In the genomic region with DNA sequence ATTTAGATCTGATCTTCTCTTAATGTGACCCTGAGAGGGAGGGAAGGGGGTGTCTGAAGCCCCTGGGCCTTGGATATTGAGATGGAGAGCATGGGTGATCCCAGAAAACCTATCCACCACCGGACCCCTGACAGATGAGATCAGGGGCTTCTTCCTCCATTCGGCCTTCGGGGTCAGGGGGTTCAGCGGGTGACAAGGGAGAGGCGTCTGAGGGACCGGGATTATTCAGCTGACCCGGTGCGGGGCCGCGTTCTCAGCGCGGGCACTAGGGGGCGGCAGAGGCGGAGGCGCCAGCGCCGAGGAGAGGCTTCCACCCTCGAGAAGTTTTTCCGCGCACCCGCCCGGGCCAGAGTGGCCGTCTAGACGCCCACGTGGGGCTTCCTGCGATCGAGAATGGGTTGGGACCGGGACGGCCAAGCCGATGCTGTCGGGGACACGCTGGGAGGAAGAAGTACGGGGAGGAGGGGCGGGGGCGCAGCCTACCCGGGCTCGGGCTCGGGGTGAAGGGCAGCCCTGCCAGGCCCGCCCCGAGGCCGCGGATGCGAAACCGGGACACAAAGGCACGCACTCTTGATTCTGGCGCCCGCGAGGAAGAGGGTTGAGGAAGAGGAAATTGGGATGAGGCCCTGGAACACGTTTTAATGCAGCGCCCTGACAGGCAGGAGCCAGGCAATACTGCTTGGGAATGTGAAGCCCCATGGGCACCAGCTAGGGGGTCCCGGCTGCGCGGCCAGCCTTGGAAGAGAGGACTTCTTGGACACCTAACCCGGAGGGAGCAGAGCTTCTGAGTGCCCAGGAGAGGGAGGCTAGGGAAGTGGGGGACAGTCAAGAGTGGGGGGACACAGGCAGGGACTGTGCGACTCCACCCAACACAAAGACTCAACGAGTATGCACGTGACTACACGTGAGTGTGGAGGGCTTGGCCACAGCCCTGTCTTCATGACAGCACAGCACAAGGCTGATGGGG, we compare ENCODE assay signal across 8 cellular contexts. TPM values are rescaled to one million over a fixed set of nuclear protein-coding genes. Genes with fewer than 3 reads are reported as not detected.
A peak's percentile ranks its signal among the peaks of the same experiment; 100 is the strongest.
DNase-seq lines count a peak whose midpoint lies in the region; ATAC-seq, FAIRE-seq and TF ChIP-seq lines count a peak whose summit lies in the region.

No MANE protein-coding gene starts in this region.

- H4K20me1 ChIP-seq in HepG2 (ENCODE audit: insufficient read depth, low read length) = no peaks in the 10 kb centered on the region

- peak overlapping the region; percentile 49 to 74 (median 56) for H3K4me3 ChIP-seq in HepG2 (replicated peaks in 1 of 3; ENCODE audit: insufficient read depth in 1 of 3, low read depth in 2 of 3, low read length in 3 of 3)

- H3K36me3 Mint-ChIP-seq in activated CD4-positive, alpha-beta T cell treated with anti-CD3 and anti-CD28 coated beads, Interleukin-2, amount 10 ng/mL, durations not matched to agents 7 days and 5 days (ENCODE audit: low read depth) = no peaks in the 10 kb centered on the region

- H3K9me3 ChIP-seq in HepG2 (ENCODE audit: low read length) = no peaks in the 10 kb centered on the region

- DNase-seq in COLO829 (ENCODE audit: low spot score) = peak; percentile 81
- peak; percentile 68 for DNase-seq in GOT3 (lab: John Stamatoyannopoulos, UW)
- DNase-seq in NCI-H226 = peak; percentile 57
- peak; percentile 82 for DNase-seq in activated CD4-positive, alpha-beta T cell treated with anti-CD3 and anti-CD28 coated beads, Interleukin-2, amount 10 ng/mL, durations not matched to agents 7 days and 5 days
- DNase-seq in dedifferentiated amniotic fluid mesenchymal stem cell (ENCODE audit: extremely low spot score) = peak; percentile 65
- peak; percentile 23 for DNase-seq in HepG2 (ENCODE audit: low spot score)
- peak; percentile 87 to 90 for DNase-seq in stimulated activated CD4-positive, alpha-beta T cell treated with anti-CD3 and anti-CD28 coated beads, Interleukin-2, amount 100 ng/mL, for 24 hours

- H3K4me3 Mint-ChIP-seq in activated CD4-positive, alpha-beta T cell treated with anti-CD3 and anti-CD28 coated beads, Interleukin-2, amount 10 ng/mL, durations not matched to agents 7 days and 5 days = peak overlapping the region; percentile 77

- peak; percentile 84 for ATAC-seq in HepG2
- ATAC-seq in GM21529 (IDR thresholded peaks at IDR 0.05; ENCODE audit: unreplicated experiment) = no peak

- H3K9me3 Mint-ChIP-seq in activated CD4-positive, alpha-beta T cell treated with anti-CD3 and anti-CD28 coated beads, Interleukin-2, amount 10 ng/mL, durations not matched to agents 7 days and 5 days = no peaks in the 10 kb centered on the region

- CTCF ChIA-PET in activated CD4-positive, alpha-beta T cell treated with anti-CD3 and anti-CD28 coated beads, Interleukin-2, amount 10 ng/mL, durations not matched to agents 7 days and 5 days (lab: Charles Lee) = interaction anchor here (0.6 to 2.6 kb wide), 9 partner anchors 11 to 162 kb away, joined by 3 to 14 read pairs (median 3); a partner anchor contains a TSS
- CTCF ChIA-PET in HepG2 (lab: Yijun Ruan, JAX; ENCODE audit: low intra/inter-chr PET ratio, low total read pairs) = interaction anchor here (1.7 to 2.5 kb wide), 3 partner anchors 11 to 87 kb away, joined by 11 to 16 read pairs (median 11); no protein-coding TSS in a partner anchor

- H3K9ac ChIP-seq in HepG2 (ENCODE audit: insufficient read depth, low read depth, low read length) = peak overlapping the region; percentile 29; the same call in 1 of the 2 replicates

- POLR2A ChIA-PET in activated CD4-positive, alpha-beta T cell treated with anti-CD3 and anti-CD28 coated beads, Interleukin-2, amount 10 ng/mL, durations not matched to agents 7 days and 5 days (lab: Charles Lee) = no interaction called here
- POLR2A ChIA-PET in HepG2 (lab: Yijun Ruan, JAX) = interaction anchor here (0.6 to 3.7 kb wide), 4 partner anchors 12 to 190 kb away, joined by 3 to 23 read pairs (median 3); no protein-coding TSS in a partner anchor

- H3K36me3 ChIP-seq in HepG2 (replicated peaks in 1 of 2; ENCODE audit: control insufficient read depth in 1 of 2, insufficient read depth in 2 of 2, low read length in 2 of 2) = no peaks in the 10 kb centered on the region

- TF ChIP-seq EP300 in HepG2 (IDR thresholded peaks at IDR 0.05; ENCODE audit: low read depth in 2 of 2, low read length in 2 of 2) = no peak
- TF ChIP-seq EP300 in HepG2 (CRISPR knock-in tag; IDR thresholded peaks at IDR 0.05; ENCODE audit: borderline replicate concordance) = no peak

- H2AFZ ChIP-seq in HepG2 (ENCODE audit: low read length) = no peak overlapping the region

- H3K4me1 Mint-ChIP-seq in activated CD4-positive, alpha-beta T cell treated with anti-CD3 and anti-CD28 coated beads, Interleukin-2, amount 10 ng/mL, durations not matched to agents 7 days and 5 days = peaks cover 19% of the 10 kb centered on the region

- H3K27ac ChIP-seq in HepG2 (ENCODE audit: extremely low read length, insufficient read depth, low read length) = no peak overlapping the region

- peak overlapping the region; percentile 76 for H3K4me2 ChIP-seq in HepG2 (ENCODE audit: low read depth, low read length)

- in situ Hi-C loops in HepG2 (cut with HindIII; ENCODE audit: extremely low pct_ligation_motif_present, low pct_unique_long_range_greater_than_20kb) = loop anchor here (5.0 to 10.0 kb wide), 2 partner anchors 86 to 147 kb away; no protein-coding TSS in a partner anchor

- no peak for TF ChIP-seq POLR2A in HepG2 (IDR thresholded peaks at IDR 0.05; ENCODE audit: insufficient read depth in 1 of 2, low read depth in 2 of 2, low read length in 2 of 2)

- H3K4me1 ChIP-seq in HepG2 (ENCODE audit: insufficient read depth, low read length) = peaks cover 54% of the 10 kb centered on the region

- TF ChIP-seq CTCF in HepG2 (CRISPR knock-in tag; IDR thresholded peaks at IDR 0.05) = peak; percentile 96

- WGBS in HepG2 (ENCODE audit: low lambda C conversion rate) = 17% methylated on average over 29 of the region's 58 CpGs

- H3K27me3 ChIP-seq in HepG2 (ENCODE audit: control insufficient read depth in 1 of 2, insufficient read depth in 2 of 2, low read length in 2 of 2) = peaks cover 6 to 20% of the 10 kb centered on the region in 2 experiments; a peak in 4 of 5 replicates

- TF ChIP-seq RAD21 in HepG2 (CRISPR knock-in tag; IDR thresholded peaks at IDR 0.05) = peak; percentile 83

- peak overlapping the region; percentile 87 for H3K27ac Mint-ChIP-seq in activated CD4-positive, alpha-beta T cell treated with anti-CD3 and anti-CD28 coated beads, Interleukin-2, amount 10 ng/mL, durations not matched to agents 7 days and 5 days

- BruUV-seq in HepG2 (replicated peaks; lab: Mats Ljungman, UMichigan) = no TSS peak

- FAIRE-seq in HepG2 (lab: Jason Lieb, UNC) = no peak

- intact Hi-C loops in HepG2 (cut with micrococcal nuclease; ENCODE audit: unreplicated experiment) = loop anchor here (1.0 to 2.0 kb wide), 2 partner anchors 36 to 87 kb away; no protein-coding TSS in a partner anchor

- H3K79me2 ChIP-seq in HepG2 (ENCODE audit: insufficient read depth, low read length) = no peaks in the 10 kb centered on the region

- H3K27me3 Mint-ChIP-seq in activated CD4-positive, alpha-beta T cell treated with anti-CD3 and anti-CD28 coated beads, Interleukin-2, amount 10 ng/mL, durations not matched to agents 7 days and 5 days = peaks cover 3% of the 10 kb centered on the region

RNA-seq across cellular contexts. Expression of a gene that starts 30.6 kb away (rescaled TPM):
- total RNA-seq in activated CD4-positive, alpha-beta T cell treated with anti-CD3 and anti-CD28 coated beads, Interleukin-2, amount 10 ng/mL, durations not matched to agents 7 days and 5 days = 1 to 10 TPM; 1.3 to 1.4 TPM
- 0.29 and 0.55 TPM in 2 replicates for total RNA-seq in HepG2 (2016; rRNA removed; fragmentation: Illumina TruSeq; extraction: Trizol)
- 0.10 TPM in 1 of 2 replicates, not detected in the other for total RNA-seq in HepG2 (2016; cell fraction: cytosol; rRNA removed; fragmentation: Illumina TruSeq; extraction: Trizol; ENCODE audit: low read depth)
- total RNA-seq in HepG2 (2016; cell fraction: insoluble cytoplasmic fraction; rRNA removed; fragmentation: Illumina TruSeq; extraction: Trizol) = 0.12 and 0.67 TPM in 2 replicates
- total RNA-seq in HepG2 (2016; cell fraction: membrane; rRNA removed; fragmentation: Illumina TruSeq; extraction: Trizol) = 0.45 TPM in 1 of 2 replicates, not detected in the other
- 1.0 and 1.1 TPM in 2 replicates for total RNA-seq in HepG2 (2016; cell fraction: nucleus; rRNA removed; fragmentation: Illumina TruSeq; extraction: Trizol)
- polyA plus RNA-seq in HepG2 (2011; rRNA removed) = 0.55 and 0.73 TPM in 2 replicates
- polyA plus RNA-seq in HepG2 (2011; cell fraction: cytosol; rRNA removed) = 0.13 and 0.18 TPM in 2 replicates
- 5.9 and 6.2 TPM in 2 replicates for polyA plus RNA-seq in HepG2 (2011; cell fraction: nucleus; rRNA removed)
- 0.97 and 1.9 TPM in 2 replicates for polyA plus RNA-seq in HepG2 (2012)
- polyA plus RNA-seq in HepG2 (2016; cell fraction: cytosol; fragmentation: Illumina TruSeq; extraction: Trizol; ENCODE audit: low read depth) = 0.21 and 0.24 TPM in 2 replicates
- 0.15 and 0.42 TPM in 2 replicates for polyA plus RNA-seq in HepG2 (2016; cell fraction: insoluble cytoplasmic fraction; fragmentation: Illumina TruSeq; extraction: Trizol; ENCODE audit: low read depth)
- 0.21 TPM in 2 replicates for polyA plus RNA-seq in HepG2 (2016; cell fraction: membrane; fragmentation: Illumina TruSeq; extraction: Trizol; ENCODE audit: low read depth)
- polyA plus RNA-seq in HepG2 (2016; cell fraction: nucleus; fragmentation: Illumina TruSeq; extraction: Trizol; ENCODE audit: insufficient read depth, low read depth) = 3.7 and 4.5 TPM in 2 replicates
- polyA minus RNA-seq in HepG2 (2011; rRNA and poly(A)+ RNA removed; ENCODE audit: low replicate concordance) = 0.20 and 1.1 TPM in 2 replicates
- polyA minus RNA-seq in HepG2 (2011; cell fraction: cytosol; rRNA and poly(A)+ RNA removed) = 0.44 TPM in 1 of 2 replicates, not detected in the other
- polyA minus RNA-seq in HepG2 (2011; cell fraction: nucleus; rRNA and poly(A)+ RNA removed) = 0.52 and 0.75 TPM in 2 replicates

RNA-seq across cellular contexts. Expression of a gene that starts 38.8 kb away (rescaled TPM):
- 10 to 100 TPM; 45.0 to 46.2 TPM for total RNA-seq in activated CD4-positive, alpha-beta T cell treated with anti-CD3 and anti-CD28 coated beads, Interleukin-2, amount 10 ng/mL, durations not matched to agents 7 days and 5 days
- 21.2 and 26.7 TPM in 2 replicates for total RNA-seq in HepG2 (2016; rRNA removed; fragmentation: Illumina TruSeq; extraction: Trizol)
- 7.7 and 9.8 TPM in 2 replicates for total RNA-seq in HepG2 (2016; cell fraction: cytosol; rRNA removed; fragmentation: Illumina TruSeq; extraction: Trizol; ENCODE audit: low read depth)
- 20.4 and 25.8 TPM in 2 replicates for total RNA-seq in HepG2 (2016; cell fraction: insoluble cytoplasmic fraction; rRNA removed; fragmentation: Illumina TruSeq; extraction: Trizol)
- 11.0 and 11.2 TPM in 2 replicates for total RNA-seq in HepG2 (2016; cell fraction: membrane; rRNA removed; fragmentation: Illumina TruSeq; extraction: Trizol)
- 24.9 and 30.1 TPM in 2 replicates for total RNA-seq in HepG2 (2016; cell fraction: nucleus; rRNA removed; fragmentation: Illumina TruSeq; extraction: Trizol)
- 55.7 and 62.8 TPM in 2 replicates for polyA plus RNA-seq in HepG2 (2011; rRNA removed)
- 21.7 and 25.1 TPM in 2 replicates for polyA plus RNA-seq in HepG2 (2011; cell fraction: cytosol; rRNA removed)
- 251 and 306 TPM in 2 replicates for polyA plus RNA-seq in HepG2 (2011; cell fraction: nucleus; rRNA removed)
- polyA plus RNA-seq in HepG2 (2012) = 33.2 and 34.8 TPM in 2 replicates
- 3.4 and 3.5 TPM in 2 replicates for polyA plus RNA-seq in HepG2 (2016; cell fraction: cytosol; fragmentation: Illumina TruSeq; extraction: Trizol; ENCODE audit: low read depth)
- polyA plus RNA-seq in HepG2 (2016; cell fraction: insoluble cytoplasmic fraction; fragmentation: Illumina TruSeq; extraction: Trizol; ENCODE audit: low read depth) = 18.6 and 21.0 TPM in 2 replicates
- polyA plus RNA-seq in HepG2 (2016; cell fraction: membrane; fragmentation: Illumina TruSeq; extraction: Trizol; ENCODE audit: low read depth) = 8.2 and 8.4 TPM in 2 replicates
- 78.6 and 88.5 TPM in 2 replicates for polyA plus RNA-seq in HepG2 (2016; cell fraction: nucleus; fragmentation: Illumina TruSeq; extraction: Trizol; ENCODE audit: insufficient read depth, low read depth)
- polyA minus RNA-seq in HepG2 (2011; rRNA and poly(A)+ RNA removed; ENCODE audit: low replicate concordance) = 62.6 and 66.8 TPM in 2 replicates
- 16.9 and 17.9 TPM in 2 replicates for polyA minus RNA-seq in HepG2 (2011; cell fraction: cytosol; rRNA and poly(A)+ RNA removed)
- 41.4 and 51.2 TPM in 2 replicates for polyA minus RNA-seq in HepG2 (2011; cell fraction: nucleus; rRNA and poly(A)+ RNA removed)

RNA-seq across cellular contexts. Expression of a gene that starts 39.0 kb away (rescaled TPM):
- total RNA-seq in activated CD4-positive, alpha-beta T cell treated with anti-CD3 and anti-CD28 coated beads, Interleukin-2, amount 10 ng/mL, durations not matched to agents 7 days and 5 days = 10 to 100 TPM; 34.8 to 48.5 TPM
- 127 and 229 TPM in 2 replicates for total RNA-seq in HepG2 (2016; rRNA removed; fragmentation: Illumina TruSeq; extraction: Trizol)
- total RNA-seq in HepG2 (2016; cell fraction: cytosol; rRNA removed; fragmentation: Illumina TruSeq; extraction: Trizol; ENCODE audit: low read depth) = 25.4 and 28.2 TPM in 2 replicates
- 117 and 245 TPM in 2 replicates for total RNA-seq in HepG2 (2016; cell fraction: insoluble cytoplasmic fraction; rRNA removed; fragmentation: Illumina TruSeq; extraction: Trizol)
- total RNA-seq in HepG2 (2016; cell fraction: membrane; rRNA removed; fragmentation: Illumina TruSeq; extraction: Trizol) = 69.2 and 73.5 TPM in 2 replicates
- total RNA-seq in HepG2 (2016; cell fraction: nucleus; rRNA removed; fragmentation: Illumina TruSeq; extraction: Trizol) = 168 and 183 TPM in 2 replicates
- polyA plus RNA-seq in HepG2 (2011; rRNA removed) = 142 and 181 TPM in 2 replicates
- 156 and 173 TPM in 2 replicates for polyA plus RNA-seq in HepG2 (2011; cell fraction: cytosol; rRNA removed)
- polyA plus RNA-seq in HepG2 (2011; cell fraction: nucleus; rRNA removed) = 155 and 160 TPM in 2 replicates
- 179 and 194 TPM in 2 replicates for polyA plus RNA-seq in HepG2 (2012)
- polyA plus RNA-seq in HepG2 (2016; cell fraction: cytosol; fragmentation: Illumina TruSeq; extraction: Trizol; ENCODE audit: low read depth) = 25.6 and 28.5 TPM in 2 replicates
- polyA plus RNA-seq in HepG2 (2016; cell fraction: insoluble cytoplasmic fraction; fragmentation: Illumina TruSeq; extraction: Trizol; ENCODE audit: low read depth) = 134 and 143 TPM in 2 replicates
- polyA plus RNA-seq in HepG2 (2016; cell fraction: membrane; fragmentation: Illumina TruSeq; extraction: Trizol; ENCODE audit: low read depth) = 52.6 and 58.2 TPM in 2 replicates
- 338 and 345 TPM in 2 replicates for polyA plus RNA-seq in HepG2 (2016; cell fraction: nucleus; fragmentation: Illumina TruSeq; extraction: Trizol; ENCODE audit: insufficient read depth, low read depth)
- polyA minus RNA-seq in HepG2 (2011; rRNA and poly(A)+ RNA removed; ENCODE audit: low replicate concordance) = 85.7 and 161 TPM in 2 replicates
- 54.5 and 56.6 TPM in 2 replicates for polyA minus RNA-seq in HepG2 (2011; cell fraction: cytosol; rRNA and poly(A)+ RNA removed)
- 68.1 and 69.5 TPM in 2 replicates for polyA minus RNA-seq in HepG2 (2011; cell fraction: nucleus; rRNA and poly(A)+ RNA removed)

RNA-seq across cellular contexts. Expression of a gene that starts 42.8 kb away (rescaled TPM):
- total RNA-seq in activated CD4-positive, alpha-beta T cell treated with anti-CD3 and anti-CD28 coated beads, Interleukin-2, amount 10 ng/mL, durations not matched to agents 7 days and 5 days = 10 to 100 TPM; 11.0 to 13.6 TPM
- 12.6 and 13.5 TPM in 2 replicates for total RNA-seq in HepG2 (2016; rRNA removed; fragmentation: Illumina TruSeq; extraction: Trizol)
- 2.7 and 4.8 TPM in 2 replicates for total RNA-seq in HepG2 (2016; cell fraction: cytosol; rRNA removed; fragmentation: Illumina TruSeq; extraction: Trizol; ENCODE audit: low read depth)
- total RNA-seq in HepG2 (2016; cell fraction: insoluble cytoplasmic fraction; rRNA removed; fragmentation: Illumina TruSeq; extraction: Trizol) = 13.4 and 15.0 TPM in 2 replicates
- 5.0 TPM in 2 replicates for total RNA-seq in HepG2 (2016; cell fraction: membrane; rRNA removed; fragmentation: Illumina TruSeq; extraction: Trizol)
- total RNA-seq in HepG2 (2016; cell fraction: nucleus; rRNA removed; fragmentation: Illumina TruSeq; extraction: Trizol) = 6.0 and 8.0 TPM in 2 replicates
- 20.1 and 21.6 TPM in 2 replicates for polyA plus RNA-seq in HepG2 (2011; rRNA removed)
- polyA plus RNA-seq in HepG2 (2011; cell fraction: cytosol; rRNA removed) = 25.2 and 35.5 TPM in 2 replicates
- polyA plus RNA-seq in HepG2 (2011; cell fraction: nucleus; rRNA removed) = 57.9 and 67.9 TPM in 2 replicates
- 10.8 and 13.9 TPM in 2 replicates for polyA plus RNA-seq in HepG2 (2012)
- 3.8 and 4.0 TPM in 2 replicates for polyA plus RNA-seq in HepG2 (2016; cell fraction: cytosol; fragmentation: Illumina TruSeq; extraction: Trizol; ENCODE audit: low read depth)
- 14.2 and 14.6 TPM in 2 replicates for polyA plus RNA-seq in HepG2 (2016; cell fraction: insoluble cytoplasmic fraction; fragmentation: Illumina TruSeq; extraction: Trizol; ENCODE audit: low read depth)
- polyA plus RNA-seq in HepG2 (2016; cell fraction: membrane; fragmentation: Illumina TruSeq; extraction: Trizol; ENCODE audit: low read depth) = 4.5 and 4.8 TPM in 2 replicates
- polyA plus RNA-seq in HepG2 (2016; cell fraction: nucleus; fragmentation: Illumina TruSeq; extraction: Trizol; ENCODE audit: insufficient read depth, low read depth) = 12.8 and 15.0 TPM in 2 replicates
- polyA minus RNA-seq in HepG2 (2011; rRNA and poly(A)+ RNA removed; ENCODE audit: low replicate concordance) = 12.8 and 27.4 TPM in 2 replicates
- 4.9 and 5.1 TPM in 2 replicates for polyA minus RNA-seq in HepG2 (2011; cell fraction: cytosol; rRNA and poly(A)+ RNA removed)
- 4.2 and 5.5 TPM in 2 replicates for polyA minus RNA-seq in HepG2 (2011; cell fraction: nucleus; rRNA and poly(A)+ RNA removed)

RNA-seq across cellular contexts. Expression of a gene that starts 46.7 kb away (rescaled TPM):
- total RNA-seq in activated CD4-positive, alpha-beta T cell treated with anti-CD3 and anti-CD28 coated beads, Interleukin-2, amount 10 ng/mL, durations not matched to agents 7 days and 5 days = 10 to 100 TPM; 38.1 to 44.0 TPM
- 19.8 and 23.9 TPM in 2 replicates for total RNA-seq in HepG2 (2016; rRNA removed; fragmentation: Illumina TruSeq; extraction: Trizol)
- total RNA-seq in HepG2 (2016; cell fraction: cytosol; rRNA removed; fragmentation: Illumina TruSeq; extraction: Trizol; ENCODE audit: low read depth) = 10.0 and 10.7 TPM in 2 replicates
- 18.4 and 25.4 TPM in 2 replicates for total RNA-seq in HepG2 (2016; cell fraction: insoluble cytoplasmic fraction; rRNA removed; fragmentation: Illumina TruSeq; extraction: Trizol)
- total RNA-seq in HepG2 (2016; cell fraction: membrane; rRNA removed; fragmentation: Illumina TruSeq; extraction: Trizol) = 17.3 and 21.2 TPM in 2 replicates
- total RNA-seq in HepG2 (2016; cell fraction: nucleus; rRNA removed; fragmentation: Illumina TruSeq; extraction: Trizol) = 12.2 and 16.1 TPM in 2 replicates
- 33.6 and 42.9 TPM in 2 replicates for polyA plus RNA-seq in HepG2 (2011; rRNA removed)
- polyA plus RNA-seq in HepG2 (2011; cell fraction: cytosol; rRNA removed) = 23.2 and 29.0 TPM in 2 replicates
- polyA plus RNA-seq in HepG2 (2011; cell fraction: nucleus; rRNA removed) = 93.0 and 104 TPM in 2 replicates
- 32.2 and 34.6 TPM in 2 replicates for polyA plus RNA-seq in HepG2 (2012)
- polyA plus RNA-seq in HepG2 (2016; cell fraction: cytosol; fragmentation: Illumina TruSeq; extraction: Trizol; ENCODE audit: low read depth) = 14.4 and 19.7 TPM in 2 replicates
- polyA plus RNA-seq in HepG2 (2016; cell fraction: insoluble cytoplasmic fraction; fragmentation: Illumina TruSeq; extraction: Trizol; ENCODE audit: low read depth) = 31.5 and 40.1 TPM in 2 replicates
- 23.8 and 28.0 TPM in 2 replicates for polyA plus RNA-seq in HepG2 (2016; cell fraction: membrane; fragmentation: Illumina TruSeq; extraction: Trizol; ENCODE audit: low read depth)
- 56.0 and 58.2 TPM in 2 replicates for polyA plus RNA-seq in HepG2 (2016; cell fraction: nucleus; fragmentation: Illumina TruSeq; extraction: Trizol; ENCODE audit: insufficient read depth, low read depth)
- polyA minus RNA-seq in HepG2 (2011; rRNA and poly(A)+ RNA removed; ENCODE audit: low replicate concordance) = 22.4 and 30.2 TPM in 2 replicates
- 10.9 and 13.5 TPM in 2 replicates for polyA minus RNA-seq in HepG2 (2011; cell fraction: cytosol; rRNA and poly(A)+ RNA removed)
- polyA minus RNA-seq in HepG2 (2011; cell fraction: nucleus; rRNA and poly(A)+ RNA removed) = 8.4 and 9.9 TPM in 2 replicates

Comparison
In these comparisons a context has a peak if more than half of its experiments do, and no peak if none do; other contexts are left out.
1. DNase-seq: peak in every context shown above with its lines; median percentile 88 in stimulated activated CD4-positive, alpha-beta T cell treated with anti-CD3 and anti-CD28 coated beads, Interleukin-2, amount 100 ng/mL, for 24 hours; 82 in activated CD4-positive, alpha-beta T cell treated with anti-CD3 and anti-CD28 coated beads, Interleukin-2, amount 10 ng/mL, durations not matched to agents 7 days and 5 days; 81 in COLO829; 68 in GOT3; 65 in dedifferentiated amniotic fluid mesenchymal stem cell; 57 in NCI-H226; 23 in HepG2.